34 cellular contexts compared by ENCODE assay signal in genomic region chr1:30134466-30135217, GRCh38.
"Had no signal": no experiment of that assay in that cellular context is flagged by ENCODE, and none has a peak within 500 bp of the region (broad histone marks: within the 10 kb centered on the region; RNA-seq: fewer than 3 reads in every experiment).

No MANE protein-coding gene starts in this region.

- H3K4me3 Mint-ChIP-seq: activated CD4-positive, alpha-beta T cell treated with anti-CD3 and anti-CD28 coated beads for 36 hours; activated CD4-positive, alpha-beta T cell treated with anti-CD3 and anti-CD28 coated beads, Interleukin-2, amount 10 ng/mL, durations not matched to agents 7 days and 5 days; activated CD8-positive, alpha-beta T cell treated with anti-CD3 and anti-CD28 coated beads, Interleukin-2, amount 10 ng/mL, durations not matched to agents 7 days and 5 days; activated naive CD4-positive, alpha-beta T cell treated with anti-CD3 and anti-CD28 coated beads, Interleukin-2, amount 10 ng/mL, durations not matched to agents 7 days and 5 days; activated naive CD8-positive, alpha-beta T cell; activated naive CD8-positive, alpha-beta T cell treated with anti-CD3 and anti-CD28 coated beads, Interleukin-2, amount 50 U/mL, for 24 hours; activated T-cell treated with anti-CD3 and anti-CD28 coated beads, Interleukin-2, amount 50 U/mL, for 24 hours; T-helper 1 cell treated with Interleukin-12 subunit alpha and Interleukin-12 subunit beta and Interleukin-4 antibody, amounts not matched to agents 30 μg/mL and 1 μg/mL, for 36 hours; T-helper 2 cell treated with Interferon-gamma antibody and Interleukin-4, amounts not matched to agents 5 μg/mL and 100 μg/mL, for 36 hours; WTC11 had no signal

- H3K27ac Mint-ChIP-seq: activated CD4-positive, alpha-beta T cell treated with anti-CD3 and anti-CD28 coated beads for 36 hours; activated CD4-positive, alpha-beta T cell treated with anti-CD3 and anti-CD28 coated beads, Interleukin-2, amount 10 ng/mL, durations not matched to agents 7 days and 5 days; activated CD8-positive, alpha-beta T cell treated with anti-CD3 and anti-CD28 coated beads, Interleukin-2, amount 10 ng/mL, durations not matched to agents 7 days and 5 days; activated naive CD4-positive, alpha-beta T cell treated with anti-CD3 and anti-CD28 coated beads, Interleukin-2, amount 10 ng/mL, durations not matched to agents 7 days and 5 days; activated naive CD8-positive, alpha-beta T cell; activated naive CD8-positive, alpha-beta T cell treated with anti-CD3 and anti-CD28 coated beads, Interleukin-2, amount 50 U/mL, for 24 hours; activated T-cell treated with anti-CD3 and anti-CD28 coated beads, Interleukin-2, amount 50 U/mL, for 24 hours; T-helper 1 cell treated with Interleukin-12 subunit alpha and Interleukin-12 subunit beta and Interleukin-4 antibody, amounts not matched to agents 30 μg/mL and 1 μg/mL, for 36 hours; T-helper 2 cell treated with Interferon-gamma antibody and Interleukin-4, amounts not matched to agents 5 μg/mL and 100 μg/mL, for 36 hours; WTC11 had no signal

- H3K27me3 Mint-ChIP-seq: activated CD4-positive, alpha-beta T cell treated with anti-CD3 and anti-CD28 coated beads, Interleukin-2, amount 10 ng/mL, durations not matched to agents 7 days and 5 days; activated naive CD8-positive, alpha-beta T cell treated with anti-CD3 and anti-CD28 coated beads, Interleukin-2, amount 50 U/mL, for 24 hours had no signal

- FAIRE-seq: RCC 7860, TTC549 had no signal

- H3K9me3 Mint-ChIP-seq: activated CD4-positive, alpha-beta T cell treated with anti-CD3 and anti-CD28 coated beads, Interleukin-2, amount 10 ng/mL, durations not matched to agents 7 days and 5 days; activated naive CD4-positive, alpha-beta T cell treated with anti-CD3 and anti-CD28 coated beads, Interleukin-2, amount 10 ng/mL, durations not matched to agents 7 days and 5 days; activated naive CD8-positive, alpha-beta T cell treated with anti-CD3 and anti-CD28 coated beads, Interleukin-2, amount 50 U/mL, for 24 hours; activated T-cell treated with anti-CD3 and anti-CD28 coated beads, Interleukin-2, amount 50 U/mL, for 24 hours; T-helper 1 cell treated with Interleukin-12 subunit alpha and Interleukin-12 subunit beta and Interleukin-4 antibody, amounts not matched to agents 30 μg/mL and 1 μg/mL, for 36 hours; T-helper 2 cell treated with Interferon-gamma antibody and Interleukin-4, amounts not matched to agents 5 μg/mL and 100 μg/mL, for 36 hours had no signal

- ATAC-seq: activated CD4-positive, alpha-beta T cell treated with anti-CD3 and anti-CD28 coated beads for 36 hours; activated CD4-positive, CD25-positive, alpha-beta regulatory T cell treated with anti-CD3 and anti-CD28 coated beads, Interleukin-2, amount 50 U/mL, for 24 hours; activated CD8-positive, alpha-beta T cell treated with anti-CD3 and anti-CD28 coated beads, Interleukin-2, amount 10 ng/mL, durations not matched to agents 7 days and 5 days; activated naive CD8-positive, alpha-beta T cell treated with anti-CD3 and anti-CD28 coated beads, Interleukin-2, amount 50 U/mL, for 24 hours; Right ventricle myocardium inferior; WTC11 had no signal

- H3K4me1 Mint-ChIP-seq: activated CD4-positive, alpha-beta T cell treated with anti-CD3 and anti-CD28 coated beads for 36 hours; activated CD4-positive, alpha-beta T cell treated with anti-CD3 and anti-CD28 coated beads, Interleukin-2, amount 10 ng/mL, durations not matched to agents 7 days and 5 days; activated naive CD4-positive, alpha-beta T cell treated with anti-CD3 and anti-CD28 coated beads, Interleukin-2, amount 10 ng/mL, durations not matched to agents 7 days and 5 days; activated naive CD8-positive, alpha-beta T cell treated with anti-CD3 and anti-CD28 coated beads, Interleukin-2, amount 50 U/mL, for 24 hours; WTC11 had no signal

- H2AFZ ChIP-seq: PC-9 had no signal

- H3K4me2 ChIP-seq: PC-9 had no signal

- DNase-seq: activated CD4-positive, alpha-beta T cell treated with anti-CD3 and anti-CD28 coated beads for 36 hours; activated CD4-positive, alpha-beta T cell treated with anti-CD3 and anti-CD28 coated beads, Interleukin-2, amount 10 ng/mL, durations not matched to agents 7 days and 5 days; activated CD4-positive, alpha-beta T cell treated with anti-CD3 and anti-CD28 coated beads, Interleukin-2, amount 50 U/mL, for 48 hours; activated CD8-positive, alpha-beta T cell treated with anti-CD3 and anti-CD28 coated beads, Interleukin-2, amount 10 ng/mL, durations not matched to agents 7 days and 5 days; activated gamma-delta T cell treated with Interleukin-2 at 50 U/mL for 16 hours; activated naive CD4-positive, alpha-beta T cell treated with anti-CD3 and anti-CD28 coated beads, Interleukin-2, amount 10 ng/mL, durations not matched to agents 7 days and 5 days; activated naive CD8-positive, alpha-beta T cell treated with anti-CD3 and anti-CD28 coated beads, Interleukin-2, amount 50 U/mL, for 24 hours; activated T-cell treated with anti-CD3 and anti-CD28 coated beads, Interleukin-2, amount 50 U/mL, for 24 hours; anterior cingulate cortex; brain microvascular endothelial cell; central memory CD4-positive, alpha-beta T cell; Kasumi-1; KG1; MG63; NCI-H1048; NCI-H1105 treated with DMSO at 0.1 percent for 48 hours; NCI-H1436; NCI-H1694; NCI-H1930; NCI-H2081 treated with DMSO at 0.1 percent for 48 hours; NCI-H345; NCI-H524 treated with DMSO at 0.1 percent for 48 hours; NK-92 treated with Interleukin-12 subunit alpha and Interleukin-12 subunit beta, amount 100 ng/mL, for 24 hours; PC-9; SIG-M5 had no signal

- H3K9me3 ChIP-seq: MG63 had no signal

- H3K27me3 ChIP-seq: brain microvascular endothelial cell had no signal

- H3K36me3 ChIP-seq: brain microvascular endothelial cell, MG63 had no signal

- H3K4me3 ChIP-seq: MG63, PC-9 had no signal

- H3K36me3 Mint-ChIP-seq: activated naive CD4-positive, alpha-beta T cell treated with anti-CD3 and anti-CD28 coated beads, Interleukin-2, amount 10 ng/mL, durations not matched to agents 7 days and 5 days; activated naive CD8-positive, alpha-beta T cell; WTC11 had no signal

- H3K27ac ChIP-seq: brain microvascular endothelial cell, PC-9, RWPE1 had no signal
